In genomic region chr14:99741227-99741976, GRCh38 we compare ENCODE assay signal across 23 cellular contexts. TPM values are rescaled to one million over a fixed set of nuclear protein-coding genes. Genes with fewer than 3 reads are reported as not detected.
DNase-seq lines count a peak whose midpoint lies in the region; ATAC-seq and TF ChIP-seq lines count a peak whose summit lies in the region.
"Had no signal": no experiment of that assay in that cellular context is flagged by ENCODE, and none has a peak within 500 bp of the region (broad histone marks: within the 10 kb centered on the region; RNA-seq: fewer than 3 reads in every experiment).

No MANE protein-coding gene starts in this region.

- H3K27ac Mint-ChIP-seq in neural progenitor cell, result peak overlapping the region; percentile 57
- H3K27ac Mint-ChIP-seq in naive thymus-derived CD8-positive, alpha-beta T cell, result no peak overlapping the region
- H3K27ac Mint-ChIP-seq: CD4-positive, CD25-positive, alpha-beta regulatory T cell; GM23338 had no signal

- no peaks in the 10 kb centered on the region for H3K36me3 ChIP-seq in neural progenitor cell
- H3K36me3 ChIP-seq in gastrocnemius medialis, result no peaks in the 10 kb centered on the region
- H3K36me3 ChIP-seq: BLaER1 had no signal

- H4K20me1 ChIP-seq in neural progenitor cell (ENCODE audit: low read depth), result no peaks in the 10 kb centered on the region
- H4K20me1 ChIP-seq: BLaER1 had no signal

- H3K4me1 ChIP-seq in right cardiac atrium (ENCODE audit: control insufficient read depth, insufficient read depth, low read length), result peaks cover 17% of the 10 kb centered on the region
- peaks cover 8% of the 10 kb centered on the region for H3K4me1 ChIP-seq in neural progenitor cell
- peaks cover 46 to 60% of the 10 kb centered on the region in 2 donors for H3K4me1 ChIP-seq in gastrocnemius medialis

- peaks cover 23% of the 10 kb centered on the region for H3K4me1 Mint-ChIP-seq in neural progenitor cell
- H3K4me1 Mint-ChIP-seq in naive thymus-derived CD8-positive, alpha-beta T cell, result peaks cover 0 to 15% (median 7%) of the 10 kb centered on the region in 4 donors

- in situ Hi-C loops in gastrocnemius medialis (cut with MboI; ENCODE audit: low sequenced_read_pairs in 4 of 4), result no loop called here

- POLR2A ChIA-PET in naive thymus-derived CD8-positive, alpha-beta T cell (lab: Charles Lee), result no interaction called here

- DNase-seq in right cardiac atrium (peak in 2 of 3 donors; percentile 22 to 35), Right ventricle myocardium superior (no peak), neural progenitor cell (ENCODE audit: low spot score) (no peak), gastrocnemius medialis (no peak), NCI-H128 (lab: John Stamatoyannopoulos, UW; ENCODE audit: unreplicated experiment) (no peak)
- no peak for DNase-seq in naive thymus-derived CD8-positive, alpha-beta T cell
- DNase-seq: CD4-positive, CD25-positive, alpha-beta regulatory T cell; H9; KBM-7; MV-4-11; NCI-H1105; NCI-H2029 treated with DMSO at 0.1 percent for 48 hours; NCI-H446 treated with DMSO at 0.1 percent for 48 hours; NCI-H526; NCI-H82; NK-92 treated with Interleukin-12 subunit alpha and Interleukin-12 subunit beta, amount 100 ng/mL, for 24 hours; PC-3; SHP77 had no signal

- no peak overlapping the region for H2AFZ ChIP-seq in neural progenitor cell (replicated peaks)
- H2AFZ ChIP-seq: GM23338 had no signal

- no peak overlapping the region for H3K9ac ChIP-seq in neural progenitor cell
- H3K9ac ChIP-seq: BLaER1 had no signal

- H3K9me3 Mint-ChIP-seq in neural progenitor cell, result no peaks in the 10 kb centered on the region
- peaks cover 0 to 1% (median 0%) of the 10 kb centered on the region in 9 donors for H3K9me3 Mint-ChIP-seq in naive thymus-derived CD8-positive, alpha-beta T cell
- H3K9me3 Mint-ChIP-seq: H9 had no signal

- H3K27me3 Mint-ChIP-seq in neural progenitor cell (ENCODE audit: insufficient read depth, low read depth), result peaks cover 9% of the 10 kb centered on the region
- H3K27me3 Mint-ChIP-seq in naive thymus-derived CD8-positive, alpha-beta T cell, result peaks cover 8 to 52% (median 29%) of the 10 kb centered on the region in 5 donors

- H3K36me3 Mint-ChIP-seq in neural progenitor cell, result no peaks in the 10 kb centered on the region
- H3K36me3 Mint-ChIP-seq in naive thymus-derived CD8-positive, alpha-beta T cell, result no peaks in the 10 kb centered on the region
- H3K36me3 Mint-ChIP-seq: CD4-positive, CD25-positive, alpha-beta regulatory T cell had no signal

- no peaks in the 10 kb centered on the region for H3K79me2 ChIP-seq in neural progenitor cell (ENCODE audit: low read depth)

- no peaks in the 10 kb centered on the region for H3K9me3 ChIP-seq in right cardiac atrium (ENCODE audit: control insufficient read depth, low read length)
- no peaks in the 10 kb centered on the region for H3K9me3 ChIP-seq in neural progenitor cell (ENCODE audit: low read depth)
- no peaks in the 10 kb centered on the region for H3K9me3 ChIP-seq in gastrocnemius medialis
- H3K9me3 ChIP-seq: BLaER1 had no signal

- no peaks in the 10 kb centered on the region for H3F3A ChIP-seq in neural progenitor cell (ENCODE audit: low read depth)

- no peak for TF ChIP-seq POLR2A in gastrocnemius medialis (IDR thresholded peaks at IDR 0.05)

- peak overlapping the region; percentile 41 for H3K27ac ChIP-seq in right cardiac atrium (ENCODE audit: low read length)
- H3K27ac ChIP-seq in neural progenitor cell, result no peak overlapping the region
- H3K27ac ChIP-seq in gastrocnemius medialis, result peak overlapping the region; percentile 21 to 86 (median 84)
- H3K27ac ChIP-seq: BLaER1 had no signal

- TF ChIP-seq CTCF in neural progenitor cell (IDR thresholded peaks at IDR 0.05) (no peak), gastrocnemius medialis (IDR thresholded peaks at IDR 0.05 in 4 of 5, conservative IDR thresholded peaks at IDR 0.05 in 1 of 5) (no peak)

- ATAC-seq in right cardiac atrium (no peak), Right ventricle myocardium superior (ENCODE audit: poor library complexity) (no peak), gastrocnemius medialis (no peak), GM18511 (IDR thresholded peaks at IDR 0.05; ENCODE audit: unreplicated experiment) (no peak)
- no peak for ATAC-seq in naive thymus-derived CD8-positive, alpha-beta T cell
- ATAC-seq: GM23338, PC-3 had no signal

- no peaks in the 10 kb centered on the region for H3K27me3 ChIP-seq in right cardiac atrium (ENCODE audit: control insufficient read depth, insufficient read depth)
- H3K27me3 ChIP-seq in neural progenitor cell, result no peaks in the 10 kb centered on the region
- no peaks in the 10 kb centered on the region for H3K27me3 ChIP-seq in gastrocnemius medialis

- H3K4me2 ChIP-seq in neural progenitor cell, result no peak overlapping the region
- H3K4me2 ChIP-seq: GM23338 had no signal

- no peak overlapping the region for H3K4me3 Mint-ChIP-seq in neural progenitor cell
- H3K4me3 Mint-ChIP-seq in naive thymus-derived CD8-positive, alpha-beta T cell, result no peak overlapping the region
- H3K4me3 Mint-ChIP-seq: CD4-positive, CD25-positive, alpha-beta regulatory T cell; GM23338; H9 had no signal

- intact Hi-C loops in right cardiac atrium (cut with DNase I), result loop anchor here in 1 of 4 donors (10.0 kb wide), 1 partner anchor 53 kb away; the partner anchor contains the start of gene EML1
- intact Hi-C loops in Right ventricle myocardium superior (cut with DNase I), result loop anchor here (5.0 kb wide), 1 partner anchor 46 kb away; no protein-coding TSS in a partner anchor
- intact Hi-C loops in gastrocnemius medialis (cut with DNase I; ENCODE audit: low total_unique reads), result no loop called here

- H3K4me3 ChIP-seq in right cardiac atrium (ENCODE audit: low read length) (no peak overlapping the region), neural progenitor cell (no peak overlapping the region), gastrocnemius medialis (no peak overlapping the region)
- H3K4me3 ChIP-seq: BLaER1, GM23338 had no signal

- WGBS in right cardiac atrium, result 92% methylated on average over 14 of the region's 14 CpGs

RNA-seq across cellular contexts. Expression of gene EML1, which starts 51.8 kb away (rescaled TPM):
- total RNA-seq in right cardiac atrium, result 10 to 100 TPM; 32.5 to 39.1 (median 34.8) TPM
- polyA plus RNA-seq in right cardiac atrium, result 11.2 TPM
- 39.5 TPM for total RNA-seq in Right ventricle myocardium superior
- total RNA-seq in neural progenitor cell (ENCODE audit: low replicate concordance), result 47.7 and 57.2 TPM in 2 replicates
- 10 to 100 TPM; 12.5 to 19.1 (median 16.6) TPM for total RNA-seq in gastrocnemius medialis
- total RNA-seq in naive thymus-derived CD8-positive, alpha-beta T cell, result not detected
- not detected for polyA plus RNA-seq in naive thymus-derived CD8-positive, alpha-beta T cell
- total RNA-seq: CD4-positive, CD25-positive, alpha-beta regulatory T cell had no signal
- polyA plus RNA-seq: CD4-positive, CD25-positive, alpha-beta regulatory T cell had no signal

RNA-seq across cellular contexts. Expression of gene CYP46A1, which starts 57.3 kb away (rescaled TPM):
- total RNA-seq in right cardiac atrium (1 to 10 TPM; 5.7 to 9.2 (median 7.9) TPM), Right ventricle myocardium superior (3.0 TPM), neural progenitor cell (ENCODE audit: low replicate concordance) (0.77 and 1.1 TPM in 2 replicates), gastrocnemius medialis (1 to 10 TPM in 1 of 4 donors, under 1 TPM in 3; 0.18 to 2.2 (median 0.45) TPM)
- polyA plus RNA-seq in right cardiac atrium, result 5.8 TPM
- under 1 TPM; 0.41 to 0.44 TPM for total RNA-seq in naive thymus-derived CD8-positive, alpha-beta T cell
- polyA plus RNA-seq in naive thymus-derived CD8-positive, alpha-beta T cell, result under 1 TPM in 1 of 3 donors, not detected in 2; 0.02 TPM
- total RNA-seq: CD4-positive, CD25-positive, alpha-beta regulatory T cell; RPMI7951; SK-MEL-5 had no signal
- polyA plus RNA-seq: CD4-positive, CD25-positive, alpha-beta regulatory T cell had no signal

Comparison
In these comparisons a context has a peak if more than half of its experiments do, and no peak if none do; other contexts are left out.
1. DNase-seq: peak in right cardiac atrium (2 of 3); none in Right ventricle myocardium superior (single experiment), neural progenitor cell (single experiment), gastrocnemius medialis (0 of 2), naive thymus-derived CD8-positive, alpha-beta T cell (0 of 10) and NCI-H128 (single experiment).
2. RNA of gene EML1, which starts 51.8 kb away (total RNA-seq): 47.7 to 57.2 TPM in neural progenitor cell, 39.5 TPM in Right ventricle myocardium superior (single experiment), 32.5 to 39.1 TPM in right cardiac atrium and 12.5 to 19.1 TPM in gastrocnemius medialis; not detected in naive thymus-derived CD8-positive, alpha-beta T cell; every median in the first group is over 4 times any median in the second.